Comparison of ENCODE assay signal across 10 cellular contexts in genomic region chr14:31059152-31059924, GRCh38. TPM values are rescaled to one million over a fixed set of nuclear protein-coding genes. Genes with fewer than 3 reads are reported as not detected.
DNase-seq lines count a peak whose midpoint lies in the region; ATAC-seq, FAIRE-seq and TF ChIP-seq lines count a peak whose summit lies in the region.
"Had no signal": no experiment of that assay in that cellular context is flagged by ENCODE, and none has a peak within 500 bp of the region (broad histone marks: within the 10 kb centered on the region; RNA-seq: fewer than 3 reads in every experiment).

No MANE protein-coding gene starts in this region.

- H3K27ac Mint-ChIP-seq in T-helper 17 cell, result peak overlapping the region; percentile 51
- H3K27ac Mint-ChIP-seq in stimulated activated naive B cell treated with anti-CD40 and anti-IgM and Interleukin-4, amounts not matched to agents 10 μg/mL and 1 μg/mL and 100 μg/mL, for 72 hours, result peak overlapping the region; percentile 37
- no peak overlapping the region for H3K27ac Mint-ChIP-seq in CD8-positive, alpha-beta T cell
- no peak overlapping the region for H3K27ac Mint-ChIP-seq in activated CD4-positive, alpha-beta T cell treated with anti-CD3 and anti-CD28 coated beads, Interleukin-2, amount 10 ng/mL, durations not matched to agents 7 days and 5 days
- H3K27ac Mint-ChIP-seq: activated naive CD8-positive, alpha-beta T cell treated with anti-CD3 and anti-CD28 coated beads, Interleukin-2, amount 10 ng/mL, durations not matched to agents 7 days and 5 days had no signal

- peaks cover 11% of the 10 kb centered on the region for H3K4me1 Mint-ChIP-seq in T-helper 17 cell
- peaks cover 10 to 13% of the 10 kb centered on the region in 2 donors for H3K4me1 Mint-ChIP-seq in stimulated activated naive B cell treated with anti-CD40 and anti-IgM and Interleukin-4, amounts not matched to agents 10 μg/mL and 1 μg/mL and 100 μg/mL, for 72 hours
- peaks cover 16% of the 10 kb centered on the region for H3K4me1 Mint-ChIP-seq in CD8-positive, alpha-beta T cell (ENCODE audit: low read depth)
- H3K4me1 Mint-ChIP-seq in activated CD4-positive, alpha-beta T cell treated with anti-CD3 and anti-CD28 coated beads, Interleukin-2, amount 10 ng/mL, durations not matched to agents 7 days and 5 days, result peaks cover 7% of the 10 kb centered on the region

- peaks cover 13% of the 10 kb centered on the region for H3K4me1 ChIP-seq in left ventricle myocardium inferior
- H3K4me1 ChIP-seq in CD8-positive, alpha-beta T cell (ENCODE audit: insufficient read depth, low read length), result no peaks in the 10 kb centered on the region

- intact Hi-C loops in left ventricle myocardium inferior (cut with micrococcal nuclease), result no loop called here
- intact Hi-C loops in CD8-positive, alpha-beta T cell (cut with DNase I, micrococcal nuclease), result no loop called here

- H3K9me3 ChIP-seq in T-helper 17 cell (ENCODE audit: control insufficient read depth, low read length, poor library complexity, severe bottlenecking) (no peaks in the 10 kb centered on the region), left ventricle myocardium inferior (replicated peaks) (no peaks in the 10 kb centered on the region)
- H3K9me3 ChIP-seq in CD8-positive, alpha-beta T cell (ENCODE audit: low read length), result no peaks in the 10 kb centered on the region

- CTCF ChIA-PET in CD8-positive, alpha-beta T cell (lab: Charles Lee), result interaction anchor here (1.2 kb wide), 1 partner anchor 23 kb away, joined by 3 read pairs; no protein-coding TSS in a partner anchor
- CTCF ChIA-PET in activated CD4-positive, alpha-beta T cell treated with anti-CD3 and anti-CD28 coated beads, Interleukin-2, amount 10 ng/mL, durations not matched to agents 7 days and 5 days (lab: Charles Lee), result interaction anchor here (1.2 kb wide), 1 partner anchor 41 kb away, joined by 3 read pairs; no protein-coding TSS in a partner anchor

- H3K27me3 Mint-ChIP-seq in T-helper 17 cell, result no peaks in the 10 kb centered on the region
- no peaks in the 10 kb centered on the region for H3K27me3 Mint-ChIP-seq in stimulated activated naive B cell treated with anti-CD40 and anti-IgM and Interleukin-4, amounts not matched to agents 10 μg/mL and 1 μg/mL and 100 μg/mL, for 72 hours
- no peaks in the 10 kb centered on the region for H3K27me3 Mint-ChIP-seq in CD8-positive, alpha-beta T cell (ENCODE audit: low read depth)
- H3K27me3 Mint-ChIP-seq in activated CD4-positive, alpha-beta T cell treated with anti-CD3 and anti-CD28 coated beads, Interleukin-2, amount 10 ng/mL, durations not matched to agents 7 days and 5 days, result no peaks in the 10 kb centered on the region
- H3K27me3 Mint-ChIP-seq: activated naive CD8-positive, alpha-beta T cell treated with anti-CD3 and anti-CD28 coated beads, Interleukin-2, amount 10 ng/mL, durations not matched to agents 7 days and 5 days; progenitor cell of endocrine pancreas had no signal

- no peaks in the 10 kb centered on the region for H3K36me3 ChIP-seq in left ventricle myocardium inferior
- no peaks in the 10 kb centered on the region for H3K36me3 ChIP-seq in CD8-positive, alpha-beta T cell (ENCODE audit: insufficient read depth, low read length)

- no peaks in the 10 kb centered on the region for H3K9me3 Mint-ChIP-seq in stimulated activated naive B cell treated with anti-CD40 and anti-IgM and Interleukin-4, amounts not matched to agents 10 μg/mL and 1 μg/mL and 100 μg/mL, for 72 hours
- H3K9me3 Mint-ChIP-seq in CD8-positive, alpha-beta T cell, result no peaks in the 10 kb centered on the region
- no peaks in the 10 kb centered on the region for H3K9me3 Mint-ChIP-seq in activated CD4-positive, alpha-beta T cell treated with anti-CD3 and anti-CD28 coated beads, Interleukin-2, amount 10 ng/mL, durations not matched to agents 7 days and 5 days
- H3K9me3 Mint-ChIP-seq: activated naive CD8-positive, alpha-beta T cell treated with anti-CD3 and anti-CD28 coated beads, Interleukin-2, amount 10 ng/mL, durations not matched to agents 7 days and 5 days had no signal

- H3K36me3 Mint-ChIP-seq in T-helper 17 cell (ENCODE audit: low read depth), result no peaks in the 10 kb centered on the region
- peaks cover 0 to 8% of the 10 kb centered on the region in 2 donors for H3K36me3 Mint-ChIP-seq in stimulated activated naive B cell treated with anti-CD40 and anti-IgM and Interleukin-4, amounts not matched to agents 10 μg/mL and 1 μg/mL and 100 μg/mL, for 72 hours
- H3K36me3 Mint-ChIP-seq in CD8-positive, alpha-beta T cell, result peaks cover 9% of the 10 kb centered on the region
- H3K36me3 Mint-ChIP-seq in activated CD4-positive, alpha-beta T cell treated with anti-CD3 and anti-CD28 coated beads, Interleukin-2, amount 10 ng/mL, durations not matched to agents 7 days and 5 days (ENCODE audit: low read depth), result no peaks in the 10 kb centered on the region
- H3K36me3 Mint-ChIP-seq: activated naive CD8-positive, alpha-beta T cell treated with anti-CD3 and anti-CD28 coated beads, Interleukin-2, amount 10 ng/mL, durations not matched to agents 7 days and 5 days had no signal

- no peak overlapping the region for H3K4me3 ChIP-seq in left ventricle myocardium inferior
- H3K4me3 ChIP-seq in CD8-positive, alpha-beta T cell (ENCODE audit: low read depth, low read length), result no peak overlapping the region

- DNase-seq in HPDE6-E6E7 (ENCODE audit: extremely low spot score) (peak; percentile 51), T-helper 17 cell (no peak), left ventricle myocardium inferior (peak; percentile 49), GM19239 (ENCODE audit: insufficient read length, low spot score) (no peak), NCI-H2107 (lab: John Stamatoyannopoulos, UW) (no peak)
- no peak for DNase-seq in stimulated activated naive B cell treated with anti-CD40 and anti-IgM and Interleukin-4, amounts not matched to agents 10 μg/mL and 1 μg/mL and 100 μg/mL, for 72 hours
- no peak for DNase-seq in CD8-positive, alpha-beta T cell
- DNase-seq in activated CD4-positive, alpha-beta T cell treated with anti-CD3 and anti-CD28 coated beads, Interleukin-2, amount 10 ng/mL, durations not matched to agents 7 days and 5 days, result no peak
- DNase-seq: activated naive CD8-positive, alpha-beta T cell treated with anti-CD3 and anti-CD28 coated beads, Interleukin-2, amount 10 ng/mL, durations not matched to agents 7 days and 5 days had no signal

- POLR2A ChIA-PET in CD8-positive, alpha-beta T cell (lab: Charles Lee), result no interaction called here
- POLR2A ChIA-PET in activated CD4-positive, alpha-beta T cell treated with anti-CD3 and anti-CD28 coated beads, Interleukin-2, amount 10 ng/mL, durations not matched to agents 7 days and 5 days (lab: Charles Lee), result no interaction called here

- no peak for TF ChIP-seq CTCF in left ventricle myocardium inferior (IDR thresholded peaks at IDR 0.05; ENCODE audit: borderline replicate concordance)
- no peak for TF ChIP-seq CTCF in CD8-positive, alpha-beta T cell (IDR thresholded peaks at IDR 0.05)

- H3K27ac ChIP-seq in left ventricle myocardium inferior (replicated peaks), result no peak overlapping the region
- H3K27ac ChIP-seq in CD8-positive, alpha-beta T cell (ENCODE audit: low read depth, low read length), result no peak overlapping the region

- no peak for FAIRE-seq in GM19239 (lab: Jason Lieb, UNC)

- H3K27me3 ChIP-seq in left ventricle myocardium inferior (ENCODE audit: low read depth), result no peaks in the 10 kb centered on the region
- H3K27me3 ChIP-seq in CD8-positive, alpha-beta T cell (ENCODE audit: insufficient read depth, low read length), result no peaks in the 10 kb centered on the region

- no peak overlapping the region for H3K4me3 Mint-ChIP-seq in T-helper 17 cell
- no peak overlapping the region for H3K4me3 Mint-ChIP-seq in stimulated activated naive B cell treated with anti-CD40 and anti-IgM and Interleukin-4, amounts not matched to agents 10 μg/mL and 1 μg/mL and 100 μg/mL, for 72 hours
- H3K4me3 Mint-ChIP-seq in CD8-positive, alpha-beta T cell, result no peak overlapping the region
- no peak overlapping the region for H3K4me3 Mint-ChIP-seq in activated CD4-positive, alpha-beta T cell treated with anti-CD3 and anti-CD28 coated beads, Interleukin-2, amount 10 ng/mL, durations not matched to agents 7 days and 5 days
- H3K4me3 Mint-ChIP-seq: activated naive CD8-positive, alpha-beta T cell treated with anti-CD3 and anti-CD28 coated beads, Interleukin-2, amount 10 ng/mL, durations not matched to agents 7 days and 5 days had no signal

- ATAC-seq in T-helper 17 cell, result no peak
- ATAC-seq in stimulated activated naive B cell treated with anti-CD40 and anti-IgM and Interleukin-4, amounts not matched to agents 10 μg/mL and 1 μg/mL and 100 μg/mL, for 72 hours (replicated peaks), result no peak
- no peak for ATAC-seq in CD8-positive, alpha-beta T cell

RNA-seq across cellular contexts. Expression of gene STRN3, which starts 33.2 kb away (rescaled TPM):
- total RNA-seq in T-helper 17 cell (10 to 100 TPM; 23.1 to 25.1 TPM), left ventricle myocardium inferior (48.7 TPM)
- total RNA-seq in CD8-positive, alpha-beta T cell, result 10 to 100 TPM in 1 of 2 experiments, 1 to 10 TPM in 1; 9.4 to 10.8 TPM
- 10 to 100 TPM; 20.4 TPM for total RNA-seq in activated CD4-positive, alpha-beta T cell treated with anti-CD3 and anti-CD28 coated beads, Interleukin-2, amount 10 ng/mL, durations not matched to agents 7 days and 5 days

RNA-seq across cellular contexts. Expression of gene AP4S1, which starts 33.9 kb away (rescaled TPM):
- total RNA-seq in T-helper 17 cell, result 10 to 100 TPM; 11.7 to 14.0 TPM
- 8.1 TPM for total RNA-seq in left ventricle myocardium inferior
- total RNA-seq in CD8-positive, alpha-beta T cell, result 10 to 100 TPM; 11.2 to 11.4 TPM
- 1 to 10 TPM; 5.1 to 6.4 TPM for total RNA-seq in activated CD4-positive, alpha-beta T cell treated with anti-CD3 and anti-CD28 coated beads, Interleukin-2, amount 10 ng/mL, durations not matched to agents 7 days and 5 days

Comparison
In these comparisons a context has a peak if more than half of its experiments do, and no peak if none do; other contexts are left out.
1. DNase-seq: peak in HPDE6-E6E7 (single experiment) and left ventricle myocardium inferior (single experiment); none in T-helper 17 cell (0 of 3), stimulated activated naive B cell treated with anti-CD40 and anti-IgM and Interleukin-4, amounts not matched to agents 10 μg/mL and 1 μg/mL and 100 μg/mL, for 72 hours (single experiment), CD8-positive, alpha-beta T cell (0 of 7), GM19239 (single experiment), NCI-H2107 (single experiment) and activated CD4-positive, alpha-beta T cell treated with anti-CD3 and anti-CD28 coated beads, Interleukin-2, amount 10 ng/mL, durations not matched to agents 7 days and 5 days (single experiment).
2. H3K27ac Mint-ChIP-seq: peak in T-helper 17 cell (single experiment) and stimulated activated naive B cell treated with anti-CD40 and anti-IgM and Interleukin-4, amounts not matched to agents 10 μg/mL and 1 μg/mL and 100 μg/mL, for 72 hours (single experiment); none in CD8-positive, alpha-beta T cell (single experiment) and activated CD4-positive, alpha-beta T cell treated with anti-CD3 and anti-CD28 coated beads, Interleukin-2, amount 10 ng/mL, durations not matched to agents 7 days and 5 days (single experiment).